Comparison of ENCODE assay signal across 1 cellular context in the genomic region with DNA sequence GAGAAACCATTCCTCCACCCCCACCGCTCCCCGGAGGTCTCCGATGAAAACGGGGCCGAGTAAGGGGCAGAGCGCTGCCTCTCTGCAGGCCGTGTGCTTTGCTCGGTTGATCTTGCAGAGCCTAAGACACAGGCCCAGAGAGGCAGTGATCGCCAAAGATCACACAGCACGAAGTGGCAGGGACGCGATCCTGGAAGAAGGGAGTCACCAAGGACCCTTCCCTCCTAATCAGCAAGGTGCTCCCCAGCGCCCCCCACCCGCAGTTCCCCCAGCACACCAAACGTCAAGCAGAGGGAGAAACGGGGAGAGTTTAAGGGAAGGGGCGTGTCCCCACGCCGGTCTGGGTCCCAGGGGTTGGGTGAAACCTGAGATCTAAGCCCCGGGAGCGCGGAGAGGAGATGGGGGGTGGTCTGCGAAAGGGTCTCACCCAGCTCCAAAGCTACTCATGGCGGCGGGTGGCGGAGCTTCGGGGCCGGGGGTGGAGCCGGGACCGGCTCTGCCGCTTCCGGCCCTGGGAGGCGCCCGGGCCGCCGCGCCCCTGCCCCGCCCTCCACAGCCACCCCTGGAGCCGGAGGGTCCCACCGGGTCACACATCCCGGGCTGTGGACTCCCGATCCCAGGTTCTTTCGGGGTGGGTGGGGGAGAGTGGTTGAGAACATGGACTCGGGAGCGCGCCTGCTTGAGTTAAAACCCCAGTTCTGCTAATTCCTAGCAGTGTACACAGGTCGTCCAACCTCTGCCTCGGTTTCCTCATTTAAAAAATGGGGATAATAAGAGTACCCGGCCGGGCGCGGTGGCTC.
TF ChIP-seq lines count a peak whose summit lies in the region.

A gene with protein sequence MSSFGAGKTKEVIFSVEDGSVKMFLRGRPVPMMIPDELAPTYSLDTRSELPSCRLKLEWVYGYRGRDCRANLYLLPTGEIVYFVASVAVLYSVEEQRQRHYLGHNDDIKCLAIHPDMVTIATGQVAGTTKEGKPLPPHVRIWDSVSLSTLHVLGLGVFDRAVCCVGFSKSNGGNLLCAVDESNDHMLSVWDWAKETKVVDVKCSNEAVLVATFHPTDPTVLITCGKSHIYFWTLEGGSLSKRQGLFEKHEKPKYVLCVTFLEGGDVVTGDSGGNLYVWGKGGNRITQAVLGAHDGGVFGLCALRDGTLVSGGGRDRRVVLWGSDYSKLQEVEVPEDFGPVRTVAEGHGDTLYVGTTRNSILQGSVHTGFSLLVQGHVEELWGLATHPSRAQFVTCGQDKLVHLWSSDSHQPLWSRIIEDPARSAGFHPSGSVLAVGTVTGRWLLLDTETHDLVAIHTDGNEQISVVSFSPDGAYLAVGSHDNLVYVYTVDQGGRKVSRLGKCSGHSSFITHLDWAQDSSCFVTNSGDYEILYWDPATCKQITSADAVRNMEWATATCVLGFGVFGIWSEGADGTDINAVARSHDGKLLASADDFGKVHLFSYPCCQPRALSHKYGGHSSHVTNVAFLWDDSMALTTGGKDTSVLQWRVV (minus strand): TSS at position 468 of the 800 bp plus-strand sequence. CDS start 21 bp downstream, at position 447.

TF ChIP-seq in K562, 482 proteins besides CTCF, POLR2A, EP300 and RAD21 (continued from another document and continues in another):
- TF ChIP-seq KLF16 (IDR thresholded peaks at IDR 0.05) (no peak), SMARCE1 (IDR thresholded peaks at IDR 0.05) (peak; percentile 59; the same call in 1 of the 2 replicates), PRPF4 (IDR thresholded peaks at IDR 0.05; ENCODE audit: insufficient read depth, low read depth, low read length, poor library complexity, severe bottlenecking) (no peak), TCF3 (CRISPR knock-in tag; IDR thresholded peaks at IDR 0.05) (no peak), STAT5B (CRISPR knock-in tag; IDR thresholded peaks at IDR 0.05) (no peak), ILF3 (IDR thresholded peaks at IDR 0.05; ENCODE audit: borderline replicate concordance) (no peak), ETV6 (IDR thresholded peaks at IDR 0.05; ENCODE audit: borderline replicate concordance in 1 of 2, low read depth in 2 of 2, low read length in 1 of 2) (no peak), ETV6 (CRISPR knock-in tag; IDR thresholded peaks at IDR 0.05; ENCODE audit: borderline replicate concordance) (no peak), CBX8 (IDR thresholded peaks at IDR 0.05; ENCODE audit: borderline replicate concordance, extremely low read depth, low read depth, low read length, poor library complexity, severe bottlenecking) (no peak), ZBED1 (IDR thresholded peaks at IDR 0.05) (no peak), ZNF239 (CRISPR knock-in tag; IDR thresholded peaks at IDR 0.05) (no peak), PHTF2 (CRISPR knock-in tag; IDR thresholded peaks at IDR 0.05) (no peak), SOX6 (IDR thresholded peaks at IDR 0.05) (no peak), ESRRA (IDR thresholded peaks at IDR 0.05; ENCODE audit: borderline replicate concordance, low read depth) (peak; percentile 17; the same call in 1 of the 2 replicates), HOXB6 (CRISPR knock-in tag; IDR thresholded peaks at IDR 0.05; ENCODE audit: borderline replicate concordance) (no peak), MCM3 (IDR thresholded peaks at IDR 0.05) (no peak), SMAD3 (CRISPR knock-in tag; conservative IDR thresholded peaks at IDR 0.05) (no peak), DNMT1 (IDR thresholded peaks at IDR 0.05) (no peak), CBX3 (IDR thresholded peaks at IDR 0.05; ENCODE audit: borderline replicate concordance in 1 of 2, low read length in 2 of 2) (no peak), IRF2 (CRISPR knock-in tag; IDR thresholded peaks at IDR 0.05) (no peak), MBD2 (IDR thresholded peaks at IDR 0.05; ENCODE audit: borderline replicate concordance, low read depth) (peak; percentile 5; the same call in 1 of the 2 replicates), KLF10 (CRISPR knock-in tag; IDR thresholded peaks at IDR 0.05) (no peak), POLR2B (IDR thresholded peaks at IDR 0.05; ENCODE audit: low read depth, partially characterized antibody) (peak; percentile 52), ZNF143 (CRISPR knock-in tag; IDR thresholded peaks at IDR 0.05) (peak; percentile 12; the same call in 1 of the 2 replicates), JUNB (CRISPR knock-in tag; conservative IDR thresholded peaks at IDR 0.05) (no peak), EZH2 (IDR thresholded peaks at IDR 0.05; ENCODE audit: borderline replicate concordance, low read depth, low read length) (no peak), ZKSCAN8 (CRISPR knock-in tag; IDR thresholded peaks at IDR 0.05) (no peak; the same call in 1 of the 2 replicates)
- TF ChIP-seq, protein P1, sequence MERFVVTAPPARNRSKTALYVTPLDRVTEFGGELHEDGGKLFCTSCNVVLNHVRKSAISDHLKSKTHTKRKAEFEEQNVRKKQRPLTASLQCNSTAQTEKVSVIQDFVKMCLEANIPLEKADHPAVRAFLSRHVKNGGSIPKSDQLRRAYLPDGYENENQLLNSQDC (CRISPR knock-in tag; IDR thresholded peaks at IDR 0.05) = no peak
- TF ChIP-seq, protein P2, sequence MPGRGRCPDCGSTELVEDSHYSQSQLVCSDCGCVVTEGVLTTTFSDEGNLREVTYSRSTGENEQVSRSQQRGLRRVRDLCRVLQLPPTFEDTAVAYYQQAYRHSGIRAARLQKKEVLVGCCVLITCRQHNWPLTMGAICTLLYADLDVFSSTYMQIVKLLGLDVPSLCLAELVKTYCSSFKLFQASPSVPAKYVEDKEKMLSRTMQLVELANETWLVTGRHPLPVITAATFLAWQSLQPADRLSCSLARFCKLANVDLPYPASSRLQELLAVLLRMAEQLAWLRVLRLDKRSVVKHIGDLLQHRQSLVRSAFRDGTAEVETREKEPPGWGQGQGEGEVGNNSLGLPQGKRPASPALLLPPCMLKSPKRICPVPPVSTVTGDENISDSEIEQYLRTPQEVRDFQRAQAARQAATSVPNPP (IDR thresholded peaks at IDR 0.05; ENCODE audit: borderline replicate concordance, insufficient read depth, insufficient read length) = no peak
- TF ChIP-seq, protein P3, sequence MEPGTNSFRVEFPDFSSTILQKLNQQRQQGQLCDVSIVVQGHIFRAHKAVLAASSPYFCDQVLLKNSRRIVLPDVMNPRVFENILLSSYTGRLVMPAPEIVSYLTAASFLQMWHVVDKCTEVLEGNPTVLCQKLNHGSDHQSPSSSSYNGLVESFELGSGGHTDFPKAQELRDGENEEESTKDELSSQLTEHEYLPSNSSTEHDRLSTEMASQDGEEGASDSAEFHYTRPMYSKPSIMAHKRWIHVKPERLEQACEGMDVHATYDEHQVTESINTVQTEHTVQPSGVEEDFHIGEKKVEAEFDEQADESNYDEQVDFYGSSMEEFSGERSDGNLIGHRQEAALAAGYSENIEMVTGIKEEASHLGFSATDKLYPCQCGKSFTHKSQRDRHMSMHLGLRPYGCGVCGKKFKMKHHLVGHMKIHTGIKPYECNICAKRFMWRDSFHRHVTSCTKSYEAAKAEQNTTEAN (CRISPR knock-in tag; IDR thresholded peaks at IDR 0.05) = no peak
- TF ChIP-seq, protein P4, sequence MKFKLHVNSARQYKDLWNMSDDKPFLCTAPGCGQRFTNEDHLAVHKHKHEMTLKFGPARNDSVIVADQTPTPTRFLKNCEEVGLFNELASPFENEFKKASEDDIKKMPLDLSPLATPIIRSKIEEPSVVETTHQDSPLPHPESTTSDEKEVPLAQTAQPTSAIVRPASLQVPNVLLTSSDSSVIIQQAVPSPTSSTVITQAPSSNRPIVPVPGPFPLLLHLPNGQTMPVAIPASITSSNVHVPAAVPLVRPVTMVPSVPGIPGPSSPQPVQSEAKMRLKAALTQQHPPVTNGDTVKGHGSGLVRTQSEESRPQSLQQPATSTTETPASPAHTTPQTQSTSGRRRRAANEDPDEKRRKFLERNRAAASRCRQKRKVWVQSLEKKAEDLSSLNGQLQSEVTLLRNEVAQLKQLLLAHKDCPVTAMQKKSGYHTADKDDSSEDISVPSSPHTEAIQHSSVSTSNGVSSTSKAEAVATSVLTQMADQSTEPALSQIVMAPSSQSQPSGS (CRISPR knock-in tag; IDR thresholded peaks at IDR 0.05) = no peak
- TF ChIP-seq, protein P5, sequence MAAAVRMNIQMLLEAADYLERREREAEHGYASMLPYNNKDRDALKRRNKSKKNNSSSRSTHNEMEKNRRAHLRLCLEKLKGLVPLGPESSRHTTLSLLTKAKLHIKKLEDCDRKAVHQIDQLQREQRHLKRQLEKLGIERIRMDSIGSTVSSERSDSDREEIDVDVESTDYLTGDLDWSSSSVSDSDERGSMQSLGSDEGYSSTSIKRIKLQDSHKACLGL (CRISPR knock-in tag; IDR thresholded peaks at IDR 0.05; ENCODE audit: borderline replicate concordance, poor library complexity, severe bottlenecking) = no peak
- TF ChIP-seq, protein P6, sequence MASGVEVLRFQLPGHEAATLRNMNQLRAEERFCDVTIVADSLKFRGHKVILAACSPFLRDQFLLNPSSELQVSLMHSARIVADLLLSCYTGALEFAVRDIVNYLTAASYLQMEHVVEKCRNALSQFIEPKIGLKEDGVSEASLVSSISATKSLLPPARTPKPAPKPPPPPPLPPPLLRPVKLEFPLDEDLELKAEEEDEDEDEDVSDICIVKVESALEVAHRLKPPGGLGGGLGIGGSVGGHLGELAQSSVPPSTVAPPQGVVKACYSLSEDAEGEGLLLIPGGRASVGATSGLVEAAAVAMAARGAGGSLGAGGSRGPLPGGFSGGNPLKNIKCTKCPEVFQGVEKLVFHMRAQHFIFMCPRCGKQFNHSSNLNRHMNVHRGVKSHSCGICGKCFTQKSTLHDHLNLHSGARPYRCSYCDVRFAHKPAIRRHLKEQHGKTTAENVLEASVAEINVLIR (CRISPR knock-in tag; IDR thresholded peaks at IDR 0.05) = no peak
- TF ChIP-seq, protein P7, sequence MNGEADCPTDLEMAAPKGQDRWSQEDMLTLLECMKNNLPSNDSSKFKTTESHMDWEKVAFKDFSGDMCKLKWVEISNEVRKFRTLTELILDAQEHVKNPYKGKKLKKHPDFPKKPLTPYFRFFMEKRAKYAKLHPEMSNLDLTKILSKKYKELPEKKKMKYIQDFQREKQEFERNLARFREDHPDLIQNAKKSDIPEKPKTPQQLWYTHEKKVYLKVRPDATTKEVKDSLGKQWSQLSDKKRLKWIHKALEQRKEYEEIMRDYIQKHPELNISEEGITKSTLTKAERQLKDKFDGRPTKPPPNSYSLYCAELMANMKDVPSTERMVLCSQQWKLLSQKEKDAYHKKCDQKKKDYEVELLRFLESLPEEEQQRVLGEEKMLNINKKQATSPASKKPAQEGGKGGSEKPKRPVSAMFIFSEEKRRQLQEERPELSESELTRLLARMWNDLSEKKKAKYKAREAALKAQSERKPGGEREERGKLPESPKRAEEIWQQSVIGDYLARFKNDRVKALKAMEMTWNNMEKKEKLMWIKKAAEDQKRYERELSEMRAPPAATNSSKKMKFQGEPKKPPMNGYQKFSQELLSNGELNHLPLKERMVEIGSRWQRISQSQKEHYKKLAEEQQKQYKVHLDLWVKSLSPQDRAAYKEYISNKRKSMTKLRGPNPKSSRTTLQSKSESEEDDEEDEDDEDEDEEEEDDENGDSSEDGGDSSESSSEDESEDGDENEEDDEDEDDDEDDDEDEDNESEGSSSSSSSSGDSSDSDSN (IDR thresholded peaks at IDR 0.05; ENCODE audit: borderline replicate concordance in 1 of 2, low read depth in 2 of 2, low read length in 2 of 2) = 0 out of 4 replicates have a peak, but pooled peaks of 1 of the 2 experiments have one; percentile 28
- TF ChIP-seq, protein P8, sequence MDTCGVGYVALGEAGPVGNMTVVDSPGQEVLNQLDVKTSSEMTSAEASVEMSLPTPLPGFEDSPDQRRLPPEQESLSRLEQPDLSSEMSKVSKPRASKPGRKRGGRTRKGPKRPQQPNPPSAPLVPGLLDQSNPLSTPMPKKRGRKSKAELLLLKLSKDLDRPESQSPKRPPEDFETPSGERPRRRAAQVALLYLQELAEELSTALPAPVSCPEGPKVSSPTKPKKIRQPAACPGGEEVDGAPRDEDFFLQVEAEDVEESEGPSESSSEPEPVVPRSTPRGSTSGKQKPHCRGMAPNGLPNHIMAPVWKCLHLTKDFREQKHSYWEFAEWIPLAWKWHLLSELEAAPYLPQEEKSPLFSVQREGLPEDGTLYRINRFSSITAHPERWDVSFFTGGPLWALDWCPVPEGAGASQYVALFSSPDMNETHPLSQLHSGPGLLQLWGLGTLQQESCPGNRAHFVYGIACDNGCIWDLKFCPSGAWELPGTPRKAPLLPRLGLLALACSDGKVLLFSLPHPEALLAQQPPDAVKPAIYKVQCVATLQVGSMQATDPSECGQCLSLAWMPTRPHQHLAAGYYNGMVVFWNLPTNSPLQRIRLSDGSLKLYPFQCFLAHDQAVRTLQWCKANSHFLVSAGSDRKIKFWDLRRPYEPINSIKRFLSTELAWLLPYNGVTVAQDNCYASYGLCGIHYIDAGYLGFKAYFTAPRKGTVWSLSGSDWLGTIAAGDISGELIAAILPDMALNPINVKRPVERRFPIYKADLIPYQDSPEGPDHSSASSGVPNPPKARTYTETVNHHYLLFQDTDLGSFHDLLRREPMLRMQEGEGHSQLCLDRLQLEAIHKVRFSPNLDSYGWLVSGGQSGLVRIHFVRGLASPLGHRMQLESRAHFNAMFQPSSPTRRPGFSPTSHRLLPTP (IDR thresholded peaks at IDR 0.05; ENCODE audit: borderline replicate concordance, extremely low read depth, insufficient read length) = no peak
